In the genomic region with DNA sequence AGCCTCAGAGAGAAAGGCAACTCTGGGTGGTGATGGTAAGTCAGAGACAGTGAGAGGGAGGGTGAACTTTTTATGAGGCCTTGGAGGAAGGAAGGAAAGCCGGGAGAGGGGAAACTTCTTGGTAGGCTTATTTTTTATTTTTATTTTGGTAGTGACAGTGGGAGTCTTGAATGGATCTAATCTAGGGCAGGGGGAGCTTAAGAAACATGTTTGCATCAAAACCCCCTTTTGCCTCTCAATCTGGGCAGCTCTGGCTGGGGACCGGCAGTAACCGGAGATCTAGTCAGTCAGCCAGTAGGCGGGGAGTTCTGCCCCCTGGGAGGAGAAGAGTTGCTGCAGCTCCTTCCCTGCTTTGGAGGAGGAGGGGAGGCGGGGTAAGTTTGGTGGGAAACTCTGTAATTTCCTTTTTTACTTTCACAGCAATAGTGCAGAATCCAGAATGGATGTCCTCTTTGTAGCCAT, we compare ENCODE assay signal across 9 cellular contexts. TPM values are rescaled to one million over a fixed set of nuclear protein-coding genes. Genes with fewer than 3 reads are reported as not detected.
DNase-seq lines count a peak whose midpoint lies in the region; ATAC-seq and TF ChIP-seq lines count a peak whose summit lies in the region.
"Had no signal": no experiment of that assay in that cellular context is flagged by ENCODE, and none has a peak within 500 bp of the region (broad histone marks: within the 10 kb centered on the region; RNA-seq: fewer than 3 reads in every experiment).

A gene (plus strand): TSS at position 412 of the 462 bp plus-strand sequence. CDS start 28 bp downstream, at position 440.

- peaks cover 33% of the 10 kb centered on the region for H3K4me1 ChIP-seq in Karpas-422 (ENCODE audit: low read length)
- H3K4me1 ChIP-seq in thymus (ENCODE audit: control insufficient read depth, insufficient read depth, low read length), result peaks cover 7% of the 10 kb centered on the region

- peak within 1 kb of the TSS; percentile 83 to 97 (median 96) for H3K27ac Mint-ChIP-seq in brain
- no peak within 1 kb of the TSS for H3K27ac Mint-ChIP-seq in T-helper 17 cell
- H3K27ac Mint-ChIP-seq: activated naive CD8-positive, alpha-beta T cell treated with anti-CD3 and anti-CD28 coated beads, Interleukin-2, amount 50 U/mL, for 24 hours had no signal

- peaks cover 10% of the 10 kb centered on the region for H3K27me3 Mint-ChIP-seq in brain
- no peaks in the 10 kb centered on the region for H3K27me3 Mint-ChIP-seq in T-helper 17 cell
- H3K27me3 Mint-ChIP-seq: activated naive CD8-positive, alpha-beta T cell treated with anti-CD3 and anti-CD28 coated beads, Interleukin-2, amount 50 U/mL, for 24 hours had no signal

- H4K20me1 ChIP-seq in Karpas-422 (ENCODE audit: insufficient read depth, low read depth, low read length), result peaks cover 4% of the 10 kb centered on the region; the same call in 1 of the 2 replicates

- H2AFZ ChIP-seq in Karpas-422 (ENCODE audit: low read length), result peak within 1 kb of the TSS; percentile 46

- peak within 1 kb of the TSS; percentile 81 to 89 (median 84) for H3K4me3 Mint-ChIP-seq in brain
- no peak within 1 kb of the TSS for H3K4me3 Mint-ChIP-seq in T-helper 17 cell
- H3K4me3 Mint-ChIP-seq: activated naive CD8-positive, alpha-beta T cell treated with anti-CD3 and anti-CD28 coated beads, Interleukin-2, amount 50 U/mL, for 24 hours had no signal

- H3K27ac ChIP-seq in Karpas-422 (ENCODE audit: low read length) (peak within 1 kb of the TSS; percentile 63), thymus (ENCODE audit: low read depth) (no peak within 1 kb of the TSS)

- H3K4me1 Mint-ChIP-seq in brain (peaks cover 52% of the 10 kb centered on the region), T-helper 17 cell (peaks cover 23% of the 10 kb centered on the region)

- H3K36me3 Mint-ChIP-seq in brain (peaks cover 4% of the 10 kb centered on the region), T-helper 17 cell (ENCODE audit: low read depth) (peaks cover 9% of the 10 kb centered on the region)

- no peaks in the 10 kb centered on the region for H3K9me3 ChIP-seq in Karpas-422 (ENCODE audit: low read length)
- H3K9me3 ChIP-seq in thymus (ENCODE audit: control insufficient read depth), result no peaks in the 10 kb centered on the region
- H3K9me3 ChIP-seq in T-helper 17 cell (ENCODE audit: control insufficient read depth, low read length, poor library complexity, severe bottlenecking), result no peaks in the 10 kb centered on the region

- H3K4me3 ChIP-seq in Karpas-422 (ENCODE audit: low read length) (peak within 1 kb of the TSS; percentile 68), thymus (ENCODE audit: low read length) (no peak within 1 kb of the TSS)

- peak in 1 of 2 experiments; percentile 16 for TF ChIP-seq CTCF in brain (conservative IDR thresholded peaks at IDR 0.05)

- peak within 1 kb of the TSS; percentile 81 for H3K4me2 ChIP-seq in Karpas-422 (ENCODE audit: low read depth, low read length, poor library complexity, severe bottlenecking)

- H3K9ac ChIP-seq in Karpas-422 (ENCODE audit: low read length), result peak within 1 kb of the TSS; percentile 66

- peaks cover 14% of the 10 kb centered on the region for H3K79me2 ChIP-seq in Karpas-422 (ENCODE audit: low read length)

- no peaks in the 10 kb centered on the region for H3K27me3 ChIP-seq in Karpas-422 (ENCODE audit: low read length)
- no peaks in the 10 kb centered on the region for H3K27me3 ChIP-seq in thymus (ENCODE audit: control insufficient read depth, insufficient read depth)

- H3K9me2 ChIP-seq in Karpas-422 (replicated peaks; ENCODE audit: insufficient read depth, low read length), result no peaks in the 10 kb centered on the region

- H3K36me3 ChIP-seq in Karpas-422 (ENCODE audit: insufficient read depth, low read length) (no peaks in the 10 kb centered on the region), thymus (ENCODE audit: control insufficient read depth, insufficient read depth) (peaks cover 1% of the 10 kb centered on the region)

- 60% methylated on average over 5 of the region's 5 CpGs for WGBS in thymus

- no peak for ATAC-seq in GM21723 (IDR thresholded peaks at IDR 0.05; ENCODE audit: unreplicated experiment)
- no peak for ATAC-seq in T-helper 17 cell
- ATAC-seq: activated naive CD8-positive, alpha-beta T cell treated with anti-CD3 and anti-CD28 coated beads, Interleukin-2, amount 50 U/mL, for 24 hours had no signal

- DNase-seq in Karpas-422, result peak; percentile 79
- DNase-seq in iPS-NIHi7 (ENCODE audit: extremely low spot score), result peak; percentile 81
- DNase-seq in T-helper 17 cell, result no peak
- no peak for DNase-seq in DMS53 treated with DMSO at 0.1 percent for 48 hours (lab: John Stamatoyannopoulos, UW; ENCODE audit: unreplicated experiment)
- no peak for DNase-seq in effector CD4-positive, alpha-beta T cell
- DNase-seq: activated naive CD8-positive, alpha-beta T cell treated with anti-CD3 and anti-CD28 coated beads, Interleukin-2, amount 50 U/mL, for 24 hours had no signal

- no peaks in the 10 kb centered on the region for H3K9me3 Mint-ChIP-seq in brain
- H3K9me3 Mint-ChIP-seq: activated naive CD8-positive, alpha-beta T cell treated with anti-CD3 and anti-CD28 coated beads, Interleukin-2, amount 50 U/mL, for 24 hours had no signal

RNA-seq across cellular contexts. Expression of the gene that starts here (rescaled TPM):
- 5.1 and 21.2 TPM in 2 replicates for total RNA-seq in Karpas-422 (2014; rRNA removed; shearing (Covaris generic); ENCODE audit: low replicate concordance)
- polyA plus RNA-seq in brain (ENCODE audit: insufficient read depth, low read depth, low replicate concordance) (13.0 TPM), thymus (65.6 TPM)
- 1 to 10 TPM; 4.6 to 6.6 TPM for total RNA-seq in T-helper 17 cell

Comparison
In these comparisons a context has a peak if more than half of its experiments do, and no peak if none do; other contexts are left out.
1. DNase-seq: peak in Karpas-422 (single experiment) and iPS-NIHi7 (single experiment); none in T-helper 17 cell (0 of 3), DMS53 treated with DMSO at 0.1 percent for 48 hours (single experiment) and effector CD4-positive, alpha-beta T cell (single experiment).